21 cellular contexts compared by ENCODE assay signal in genomic region chr1:154171880-154172279, GRCh38. TPM values are rescaled to one million over a fixed set of nuclear protein-coding genes. Genes with fewer than 3 reads are reported as not detected.
DNase-seq lines count a peak whose midpoint lies in the region; ATAC-seq and TF ChIP-seq lines count a peak whose summit lies in the region.
"Had no signal": no experiment of that assay in that cellular context is flagged by ENCODE, and none has a peak within 500 bp of the region (broad histone marks: within the 10 kb centered on the region; RNA-seq: fewer than 3 reads in every experiment).

No MANE protein-coding gene starts in this region.

- CTCF ChIA-PET in activated B cell treated with CpG ODN at 0.5 μM for 24 hours (lab: Charles Lee): interaction anchor here (1.5 kb wide), 1 partner anchor 28 kb away, joined by 3 read pairs; no protein-coding TSS in a partner anchor

- no peak for TF ChIP-seq POLR2A in breast epithelium (IDR thresholded peaks at IDR 0.05)

- no peak overlapping the region for H3K4me3 ChIP-seq in breast epithelium
- H3K4me3 ChIP-seq: body of pancreas, HAP-1, suprapubic skin had no signal

- H3K4me1 ChIP-seq in breast epithelium: peaks cover 0 to 5% of the 10 kb centered on the region in 2 donors
- H3K4me1 ChIP-seq: HAP-1 had no signal

- H3K27ac Mint-ChIP-seq in activated T-cell treated with anti-CD3 and anti-CD28 coated beads, Interleukin-2, amount 50 U/mL, for 72 hours: peak overlapping the region; percentile 98
- H3K27ac Mint-ChIP-seq in activated B cell treated with CpG ODN at 0.5 μM for 24 hours (peak overlapping the region; percentile 24), immature natural killer cell (peak overlapping the region in 4 of 6 donors; percentile 18 to 55 (median 33))
- H3K27ac Mint-ChIP-seq in stimulated activated effector memory CD8-positive, alpha-beta T cell treated with anti-CD3 and anti-CD28 coated beads, Interleukin-12 subunit alpha, Interleukin-12 subunit beta, amount 100 ng/mL, for 72 hours: peak overlapping the region; percentile 89

- peaks cover 13% of the 10 kb centered on the region for H3K36me3 ChIP-seq in breast epithelium

- H3K36me3 Mint-ChIP-seq in activated T-cell treated with anti-CD3 and anti-CD28 coated beads, Interleukin-2, amount 50 U/mL, for 72 hours (ENCODE audit: insufficient read depth in 2 of 2): peaks cover 32 to 50% of the 10 kb centered on the region in 2 donors
- H3K36me3 Mint-ChIP-seq in activated B cell treated with CpG ODN at 0.5 μM for 24 hours (ENCODE audit: low read depth) (peaks cover 85% of the 10 kb centered on the region), immature natural killer cell (peaks cover 21 to 56% (median 46%) of the 10 kb centered on the region in 3 donors)
- peaks cover 100% of the 10 kb centered on the region for H3K36me3 Mint-ChIP-seq in stimulated activated effector memory CD8-positive, alpha-beta T cell treated with anti-CD3 and anti-CD28 coated beads, Interleukin-12 subunit alpha, Interleukin-12 subunit beta, amount 100 ng/mL, for 72 hours

- no peak for DNase-seq in activated T-cell treated with anti-CD3 and anti-CD28 coated beads, Interleukin-2, amount 50 U/mL, for 72 hours
- DNase-seq in activated T-cell treated with anti-CD3 and anti-CD28 coated beads for 4 hours (no peak), activated B cell treated with CpG ODN at 0.5 μM for 24 hours (no peak), immature natural killer cell (no peak), anterior cingulate cortex (lab: John Stamatoyannopoulos, UW) (no peak), breast epithelium (ENCODE audit: low spot score in 2 of 2) (no peak), left colon (no peak)
- no peak for DNase-seq in stimulated activated effector memory CD8-positive, alpha-beta T cell treated with anti-CD3 and anti-CD28 coated beads, Interleukin-12 subunit alpha, Interleukin-12 subunit beta, amount 100 ng/mL, for 72 hours (ENCODE audit: low spot score in 2 of 2)
- DNase-seq: activated effector memory CD4-positive, alpha-beta T cell treated with Interleukin-2 at 50 U/mL for 16 hours; hypothalamus; kidney; NCI-H1436 treated with DMSO at 0.1 percent for 48 hours; NCI-H2171; NCI-H69; small intestine; stimulated activated CD4-positive, alpha-beta T cell treated with anti-CD3 and anti-CD28 coated beads, Interleukin-4, amount 100 ng/mL, for 4 hours had no signal

- TF ChIP-seq CTCF in activated B cell treated with CpG ODN at 0.5 μM for 24 hours (IDR thresholded peaks at IDR 0.05) (no peak), breast epithelium (IDR thresholded peaks at IDR 0.05) (no peak)

- no peaks in the 10 kb centered on the region for H3K27me3 Mint-ChIP-seq in activated T-cell treated with anti-CD3 and anti-CD28 coated beads, Interleukin-2, amount 50 U/mL, for 72 hours (ENCODE audit: low read depth)
- H3K27me3 Mint-ChIP-seq in activated B cell treated with CpG ODN at 0.5 μM for 24 hours (no peaks in the 10 kb centered on the region), immature natural killer cell (ENCODE audit: low read depth in 3 of 3) (peaks cover 0 to 2% (median 1%) of the 10 kb centered on the region in 3 donors)

- intact Hi-C loops in activated B cell treated with CpG ODN at 0.5 μM for 24 hours (cut with micrococcal nuclease): no loop called here
- intact Hi-C loops in breast epithelium (cut with DNase I; ENCODE audit: low total_unique reads): loop anchor here (2.0 to 5.0 kb wide), 2 partner anchors 47 to 125 kb away; no protein-coding TSS in a partner anchor
- intact Hi-C loops in left colon (cut with DNase I, micrococcal nuclease): no loop called here

- H3K4me1 Mint-ChIP-seq in activated T-cell treated with anti-CD3 and anti-CD28 coated beads, Interleukin-2, amount 50 U/mL, for 72 hours (ENCODE audit: low read depth): peaks cover 61% of the 10 kb centered on the region
- H3K4me1 Mint-ChIP-seq in activated B cell treated with CpG ODN at 0.5 μM for 24 hours: peaks cover 28% of the 10 kb centered on the region
- peaks cover 30 to 67% of the 10 kb centered on the region in 2 donors for H3K4me1 Mint-ChIP-seq in immature natural killer cell
- H3K4me1 Mint-ChIP-seq in stimulated activated effector memory CD8-positive, alpha-beta T cell treated with anti-CD3 and anti-CD28 coated beads, Interleukin-12 subunit alpha, Interleukin-12 subunit beta, amount 100 ng/mL, for 72 hours: peaks cover 64% of the 10 kb centered on the region

- no peak overlapping the region for H3K4me3 Mint-ChIP-seq in activated T-cell treated with anti-CD3 and anti-CD28 coated beads, Interleukin-2, amount 50 U/mL, for 72 hours
- H3K4me3 Mint-ChIP-seq in activated B cell treated with CpG ODN at 0.5 μM for 24 hours (no peak overlapping the region), immature natural killer cell (no peak overlapping the region)
- H3K4me3 Mint-ChIP-seq in stimulated activated effector memory CD8-positive, alpha-beta T cell treated with anti-CD3 and anti-CD28 coated beads, Interleukin-12 subunit alpha, Interleukin-12 subunit beta, amount 100 ng/mL, for 72 hours: no peak overlapping the region
- H3K4me3 Mint-ChIP-seq: neural crest cell had no signal

- H3K9me3 Mint-ChIP-seq in activated T-cell treated with anti-CD3 and anti-CD28 coated beads, Interleukin-2, amount 50 U/mL, for 72 hours: no peaks in the 10 kb centered on the region
- H3K9me3 Mint-ChIP-seq in activated B cell treated with CpG ODN at 0.5 μM for 24 hours (no peaks in the 10 kb centered on the region), immature natural killer cell (no peaks in the 10 kb centered on the region)
- H3K9me3 Mint-ChIP-seq in stimulated activated effector memory CD8-positive, alpha-beta T cell treated with anti-CD3 and anti-CD28 coated beads, Interleukin-12 subunit alpha, Interleukin-12 subunit beta, amount 100 ng/mL, for 72 hours: no peaks in the 10 kb centered on the region
- H3K9me3 Mint-ChIP-seq: neural crest cell had no signal

- POLR2A ChIA-PET in activated B cell treated with CpG ODN at 0.5 μM for 24 hours (lab: Charles Lee): no interaction called here

- H3K9me3 ChIP-seq in breast epithelium: no peaks in the 10 kb centered on the region
- H3K9me3 ChIP-seq: body of pancreas, HAP-1, suprapubic skin had no signal

- no peak overlapping the region for H3K27ac ChIP-seq in breast epithelium
- H3K27ac ChIP-seq: body of pancreas, suprapubic skin had no signal

- no peak for ATAC-seq in activated T-cell treated with anti-CD3 and anti-CD28 coated beads, Interleukin-2, amount 50 U/mL, for 72 hours (replicated peaks in 1 of 2)
- ATAC-seq in activated B cell treated with CpG ODN at 0.5 μM for 24 hours (ENCODE audit: low read depth) (no peak), left colon (no peak)
- no peak for ATAC-seq in stimulated activated effector memory CD8-positive, alpha-beta T cell treated with anti-CD3 and anti-CD28 coated beads, Interleukin-12 subunit alpha, Interleukin-12 subunit beta, amount 100 ng/mL, for 72 hours
- ATAC-seq: body of pancreas had no signal

- no peaks in the 10 kb centered on the region for H3K27me3 ChIP-seq in breast epithelium
- H3K27me3 ChIP-seq: body of pancreas, suprapubic skin had no signal

RNA-seq across cellular contexts. Expression of gene NUP210L, which starts 17.0 kb away (rescaled TPM):
- total RNA-seq in activated T-cell treated with anti-CD3 and anti-CD28 coated beads, Interleukin-2, amount 50 U/mL, for 72 hours: under 1 TPM; 0.07 to 0.14 TPM
- total RNA-seq in activated B cell treated with CpG ODN at 0.5 μM for 24 hours: 0.22 and 0.27 TPM in 2 replicates
- polyA plus RNA-seq in immature natural killer cell: under 1 TPM in 1 of 3 donors, not detected in 2; 0.13 TPM
- under 1 TPM in 1 of 3 donors, not detected in 2; under 0.01 TPM for total RNA-seq in breast epithelium
- under 1 TPM in 1 of 2 donors, not detected in 1; 0.06 TPM for total RNA-seq in left colon
- total RNA-seq: body of pancreas, Daoy, suprapubic skin had no signal

RNA-seq across cellular contexts. Expression of gene TPM3, which starts 20.0 kb away (rescaled TPM):
- total RNA-seq in activated T-cell treated with anti-CD3 and anti-CD28 coated beads, Interleukin-2, amount 50 U/mL, for 72 hours: 100 to 1,000 TPM; 456 to 468 TPM
- total RNA-seq in activated B cell treated with CpG ODN at 0.5 μM for 24 hours: 466 and 509 TPM in 2 replicates
- polyA plus RNA-seq in immature natural killer cell: 1,000 to 10,000 TPM; 1,142 to 1,239 (median 1,223) TPM
- total RNA-seq in breast epithelium: 100 to 1,000 TPM; 236 to 302 (median 245) TPM
- total RNA-seq in left colon: 100 to 1,000 TPM; 490 to 491 TPM

RNA-seq across cellular contexts. Expression of gene CFAP141, which starts 34.3 kb away (rescaled TPM):
- not detected for total RNA-seq in activated T-cell treated with anti-CD3 and anti-CD28 coated beads, Interleukin-2, amount 50 U/mL, for 72 hours
- total RNA-seq in activated B cell treated with CpG ODN at 0.5 μM for 24 hours: not detected in 2 replicates
- polyA plus RNA-seq in immature natural killer cell: not detected
- total RNA-seq in breast epithelium: not detected
- total RNA-seq in left colon: not detected
- total RNA-seq: body of pancreas, Daoy, kidney, neural crest cell, suprapubic skin had no signal
- polyA plus RNA-seq: small intestine had no signal

RNA-seq across cellular contexts. Expression of gene UBAP2L, which starts 48.9 kb away (rescaled TPM):
- 100 to 1,000 TPM; 166 to 171 TPM for total RNA-seq in activated T-cell treated with anti-CD3 and anti-CD28 coated beads, Interleukin-2, amount 50 U/mL, for 72 hours
- total RNA-seq in activated B cell treated with CpG ODN at 0.5 μM for 24 hours (209 and 234 TPM in 2 replicates), breast epithelium (10 to 100 TPM; 64.8 to 79.3 (median 70.1) TPM), left colon (10 to 100 TPM; 78.5 to 90.2 TPM)
- 10 to 100 TPM; 23.1 to 72.4 (median 52.4) TPM for polyA plus RNA-seq in immature natural killer cell

Comparison
In these comparisons a context has a peak if more than half of its experiments do, and no peak if none do; other contexts are left out.
1. H3K27ac Mint-ChIP-seq: peak in every context shown above with its lines; median percentile 98 in activated T-cell treated with anti-CD3 and anti-CD28 coated beads, Interleukin-2, amount 50 U/mL, for 72 hours; 89 in stimulated activated effector memory CD8-positive, alpha-beta T cell treated with anti-CD3 and anti-CD28 coated beads, Interleukin-12 subunit alpha, Interleukin-12 subunit beta, amount 100 ng/mL, for 72 hours; 33 in immature natural killer cell; 24 in activated B cell treated with CpG ODN at 0.5 μM for 24 hours.